30 cellular contexts compared by ENCODE assay signal in genomic region chr1:106378261-106378660, GRCh38.
"Had no signal": no experiment of that assay in that cellular context is flagged by ENCODE, and none has a peak within 500 bp of the region (broad histone marks: within the 10 kb centered on the region; RNA-seq: fewer than 3 reads in every experiment).

No MANE protein-coding gene starts in this region.

- H3K27ac ChIP-seq: adrenal gland, ascending aorta, body of pancreas, brain microvascular endothelial cell, breast epithelium, cardiac muscle cell had no signal

- ATAC-seq: activated naive CD4-positive, alpha-beta T cell treated with anti-CD3 and anti-CD28 coated beads, Interleukin-2, amount 50 U/mL, for 72 hours; activated naive CD8-positive, alpha-beta T cell treated with anti-CD3 and anti-CD28 coated beads, Interleukin-2, amount 50 U/mL, for 24 hours; activated T-cell treated with anti-CD3 and anti-CD28 coated beads, Interleukin-2, amount 50 U/mL, for 4 hours; activated T-cell treated with anti-CD3 and anti-CD28 coated beads, Interleukin-2, amount 50 U/mL, for 72 hours; activated T-helper 17 cell treated with anti-CD3 and anti-CD28 coated beads, Interleukin-2, amount 50 U/mL, for 72 hours; body of pancreas had no signal

- H3K27me3 ChIP-seq: adrenal gland, ascending aorta, body of pancreas, brain microvascular endothelial cell, breast epithelium, cardiac muscle cell had no signal

- DNase-seq: activated effector memory CD4-positive, alpha-beta T cell treated with anti-CD3 and anti-CD28 coated beads, Interleukin-2, amount 50 U/mL, for 16 hours; activated effector memory CD4-positive, alpha-beta T cell treated with Interleukin-2 at 50 U/mL for 16 hours; activated gamma-delta T cell; activated gamma-delta T cell treated with Interleukin-2 at 50 U/mL for 16 hours; activated naive CD4-positive, alpha-beta T cell; activated naive CD4-positive, alpha-beta T cell treated with anti-CD3 and anti-CD28 coated beads for 36 hours; activated naive CD4-positive, alpha-beta T cell treated with anti-CD3 and anti-CD28 coated beads, Interleukin-2, amount 10 ng/mL, durations not matched to agents 7 days and 5 days; activated naive CD4-positive, alpha-beta T cell treated with anti-CD3 and anti-CD28 coated beads, Interleukin-2, amount 50 U/mL, for 16 hours; activated naive CD4-positive, alpha-beta T cell treated with Interleukin-2 at 50 U/mL for 16 hours; activated naive CD8-positive, alpha-beta T cell treated with anti-CD3 and anti-CD28 coated beads for 36 hours; activated naive CD8-positive, alpha-beta T cell treated with anti-CD3 and anti-CD28 coated beads, Interleukin-2, amount 10 ng/mL, durations not matched to agents 7 days and 5 days; activated naive CD8-positive, alpha-beta T cell treated with anti-CD3 and anti-CD28 coated beads, Interleukin-2, amount 50 U/mL, for 24 hours; activated T-cell treated with anti-CD3 and anti-CD28 coated beads, Interleukin-2, amount 50 U/mL, for 4 hours; activated T-cell treated with anti-CD3 and anti-CD28 coated beads, Interleukin-2, amount 50 U/mL, for 48 hours; activated T-cell treated with anti-CD3 and anti-CD28 coated beads, Interleukin-2, amount 50 U/mL, for 72 hours; adrenal gland; amniotic stem cell; amygdala; anterior cingulate cortex; aorta; body of pancreas; brain microvascular endothelial cell; caudate nucleus; central memory CD4-positive, alpha-beta T cell; cerebellar nuclear complex had no signal

- H3K36me3 ChIP-seq: adrenal gland, ascending aorta, brain microvascular endothelial cell, breast epithelium, cardiac muscle cell had no signal

- H3K9me3 ChIP-seq: adrenal gland, ascending aorta, body of pancreas, breast epithelium had no signal

- H3K4me3 ChIP-seq: adrenal gland, ascending aorta, body of pancreas, breast epithelium, cardiac muscle cell had no signal

- H3K4me1 ChIP-seq: adrenal gland, ascending aorta, body of pancreas, breast epithelium had no signal
